In genomic region chr15:57551717-57552677, GRCh38 we compare ENCODE assay signal across 10 cellular contexts. TPM values are rescaled to one million over a fixed set of nuclear protein-coding genes. Genes with fewer than 3 reads are reported as not detected.
A peak's percentile ranks its signal among the peaks of the same experiment; 100 is the strongest.
DNase-seq lines count a peak whose midpoint lies in the region; ATAC-seq and TF ChIP-seq lines count a peak whose summit lies in the region.
"Had no signal": no experiment of that assay in that cellular context is flagged by ENCODE, and none has a peak within 500 bp of the region (broad histone marks: within the 10 kb centered on the region; RNA-seq: fewer than 3 reads in every experiment).

No MANE protein-coding gene starts in this region.

- WGBS in esophagus squamous epithelium, 2 donors, result 52 to 64% methylated on average over 13 to 16 of the region's 16 CpGs

- H3K9me3 Mint-ChIP-seq in Caco-2 (ENCODE audit: unreplicated experiment), result no peaks in the 10 kb centered on the region
- no peaks in the 10 kb centered on the region for H3K9me3 Mint-ChIP-seq in neural progenitor cell
- no peaks in the 10 kb centered on the region for H3K9me3 Mint-ChIP-seq in activated CD4-positive, alpha-beta T cell treated with anti-CD3 and anti-CD28 coated beads, Interleukin-2, amount 10 ng/mL, durations not matched to agents 7 days and 5 days
- H3K9me3 Mint-ChIP-seq in stimulated activated naive CD8-positive, alpha-beta T cell treated with anti-CD3 and anti-CD28 coated beads, Interleukin-15, amount 100 ng/mL, for 72 hours, result no peaks in the 10 kb centered on the region
- H3K9me3 Mint-ChIP-seq: neural crest cell had no signal

- intact Hi-C loops in Caco-2 (cut with micrococcal nuclease; ENCODE audit: unreplicated experiment), result no loop called here
- intact Hi-C loops in PC-3 (cut with micrococcal nuclease), result no loop called here
- intact Hi-C loops in esophagus squamous epithelium (cut with DNase I), result no loop called here

- H3K36me3 ChIP-seq in Caco-2 (ENCODE audit: control insufficient read depth, insufficient read depth, low read length) (no peaks in the 10 kb centered on the region), PC-3 (ENCODE audit: low read depth, low read length) (no peaks in the 10 kb centered on the region), esophagus squamous epithelium (no peaks in the 10 kb centered on the region), neural progenitor cell (no peaks in the 10 kb centered on the region)

- H3K27me3 Mint-ChIP-seq in Caco-2 (ENCODE audit: insufficient read depth, unreplicated experiment) (no peaks in the 10 kb centered on the region), neural progenitor cell (ENCODE audit: insufficient read depth, low read depth) (peaks cover 2% of the 10 kb centered on the region)
- H3K27me3 Mint-ChIP-seq in activated CD4-positive, alpha-beta T cell treated with anti-CD3 and anti-CD28 coated beads, Interleukin-2, amount 10 ng/mL, durations not matched to agents 7 days and 5 days, result no peaks in the 10 kb centered on the region
- H3K27me3 Mint-ChIP-seq in stimulated activated naive CD8-positive, alpha-beta T cell treated with anti-CD3 and anti-CD28 coated beads, Interleukin-15, amount 100 ng/mL, for 72 hours, result peaks cover 7% of the 10 kb centered on the region
- H3K27me3 Mint-ChIP-seq: activated naive CD8-positive, alpha-beta T cell had no signal

- H3K4me1 ChIP-seq in Caco-2, result peaks cover 74% of the 10 kb centered on the region
- H3K4me1 ChIP-seq in PC-3 (ENCODE audit: insufficient read depth, low read length), result peaks cover 28% of the 10 kb centered on the region
- H3K4me1 ChIP-seq in esophagus squamous epithelium, result peaks cover 6 to 39% (median 15%) of the 10 kb centered on the region in 3 donors
- H3K4me1 ChIP-seq in neural progenitor cell, result peaks cover 34% of the 10 kb centered on the region

- H4K20me1 ChIP-seq in PC-3 (ENCODE audit: low read length) (no peaks in the 10 kb centered on the region), neural progenitor cell (ENCODE audit: low read depth) (no peaks in the 10 kb centered on the region)

- H3K9me3 ChIP-seq in Caco-2, result no peaks in the 10 kb centered on the region
- H3K9me3 ChIP-seq in PC-3 (ENCODE audit: low read length), result no peaks in the 10 kb centered on the region
- no peaks in the 10 kb centered on the region for H3K9me3 ChIP-seq in esophagus squamous epithelium
- H3K9me3 ChIP-seq in neural progenitor cell (ENCODE audit: low read depth), result no peaks in the 10 kb centered on the region

- peak overlapping the region; percentile 92 for H3K27ac Mint-ChIP-seq in Caco-2 (ENCODE audit: unreplicated experiment)
- peak overlapping the region; percentile 38 for H3K27ac Mint-ChIP-seq in neural progenitor cell
- H3K27ac Mint-ChIP-seq in activated CD4-positive, alpha-beta T cell treated with anti-CD3 and anti-CD28 coated beads, Interleukin-2, amount 10 ng/mL, durations not matched to agents 7 days and 5 days, result no peak overlapping the region
- peak overlapping the region in 1 of 2 donors; percentile 20 for H3K27ac Mint-ChIP-seq in stimulated activated naive CD8-positive, alpha-beta T cell treated with anti-CD3 and anti-CD28 coated beads, Interleukin-15, amount 100 ng/mL, for 72 hours
- H3K27ac Mint-ChIP-seq: activated naive CD8-positive, alpha-beta T cell had no signal

- CTCF ChIA-PET in Caco-2 (lab: Charles Lee) (interaction anchor here (0.6 to 3.7 kb wide), 10 partner anchors 8 to 438 kb away, joined by 3 to 20 read pairs (median 4); no protein-coding TSS in a partner anchor), PC-3 (lab: Charles Lee) (interaction anchor here (1.0 kb wide), 2 partner anchors 10 kb away, joined by 4 to 5 read pairs; no protein-coding TSS in a partner anchor)
- CTCF ChIA-PET in activated CD4-positive, alpha-beta T cell treated with anti-CD3 and anti-CD28 coated beads, Interleukin-2, amount 10 ng/mL, durations not matched to agents 7 days and 5 days (lab: Charles Lee), result interaction anchor here (1.0 kb wide), 1 partner anchor 9 kb away, joined by 4 read pairs; no protein-coding TSS in a partner anchor

- H3K36me3 Mint-ChIP-seq in Caco-2 (ENCODE audit: insufficient read depth, unreplicated experiment) (peaks cover 19% of the 10 kb centered on the region), neural progenitor cell (no peaks in the 10 kb centered on the region)
- H3K36me3 Mint-ChIP-seq in activated CD4-positive, alpha-beta T cell treated with anti-CD3 and anti-CD28 coated beads, Interleukin-2, amount 10 ng/mL, durations not matched to agents 7 days and 5 days (ENCODE audit: low read depth), result no peaks in the 10 kb centered on the region
- H3K36me3 Mint-ChIP-seq: activated naive CD8-positive, alpha-beta T cell had no signal

- no peak for TF ChIP-seq POLR2A in esophagus squamous epithelium (IDR thresholded peaks at IDR 0.05)

- H3K4me1 Mint-ChIP-seq in Caco-2 (ENCODE audit: low read depth, unreplicated experiment) (peaks cover 53% of the 10 kb centered on the region), neural progenitor cell (peaks cover 52% of the 10 kb centered on the region)
- no peaks in the 10 kb centered on the region for H3K4me1 Mint-ChIP-seq in activated CD4-positive, alpha-beta T cell treated with anti-CD3 and anti-CD28 coated beads, Interleukin-2, amount 10 ng/mL, durations not matched to agents 7 days and 5 days
- no peaks in the 10 kb centered on the region for H3K4me1 Mint-ChIP-seq in stimulated activated naive CD8-positive, alpha-beta T cell treated with anti-CD3 and anti-CD28 coated beads, Interleukin-15, amount 100 ng/mL, for 72 hours

- peak; percentile 84 to 92 for DNase-seq in Caco-2
- peak; percentile 90 for DNase-seq in PC-3
- DNase-seq in esophagus squamous epithelium (lab: John Stamatoyannopoulos, UW), result no peak
- DNase-seq in neural progenitor cell (ENCODE audit: low spot score), result peak; percentile 82
- DNase-seq in activated CD4-positive, alpha-beta T cell treated with anti-CD3 and anti-CD28 coated beads, Interleukin-2, amount 10 ng/mL, durations not matched to agents 7 days and 5 days, result no peak
- no peak for DNase-seq in stimulated activated naive CD8-positive, alpha-beta T cell treated with anti-CD3 and anti-CD28 coated beads, Interleukin-15, amount 100 ng/mL, for 72 hours

- H3K9ac ChIP-seq in PC-3 (ENCODE audit: low read length) (no peak overlapping the region), neural progenitor cell (no peak overlapping the region)

- ATAC-seq in PC-3 (peak; percentile 94), GM18502 (IDR thresholded peaks at IDR 0.05; ENCODE audit: poor library complexity, unreplicated experiment) (no peak), HG02642 (IDR thresholded peaks at IDR 0.05; ENCODE audit: poor library complexity, unreplicated experiment) (no peak)
- ATAC-seq in stimulated activated naive CD8-positive, alpha-beta T cell treated with anti-CD3 and anti-CD28 coated beads, Interleukin-15, amount 100 ng/mL, for 72 hours, result no peak

- H3K79me2 ChIP-seq in PC-3 (ENCODE audit: low read length) (no peaks in the 10 kb centered on the region), neural progenitor cell (ENCODE audit: low read depth) (no peaks in the 10 kb centered on the region)

- TF ChIP-seq CTCF in Caco-2 (IDR thresholded peaks at IDR 0.05; ENCODE audit: insufficient read depth in 1 of 2, low read depth in 1 of 2, low read length in 1 of 2, severe bottlenecking in 1 of 2, unreplicated experiment in 1 of 2) (no peak), PC-3 (conservative IDR thresholded peaks at IDR 0.05; ENCODE audit: low read depth, low read length) (no peak), esophagus squamous epithelium (IDR thresholded peaks at IDR 0.05) (no peak), neural progenitor cell (IDR thresholded peaks at IDR 0.05) (no peak)

- TSS peak; percentile 89 for BruUV-seq in Caco-2 (replicated peaks; lab: Mats Ljungman, UMichigan)
- BruUV-seq in PC-3 (replicated peaks; lab: Mats Ljungman, UMichigan), result TSS peak; percentile 39

- peak overlapping the region; percentile 69 for H3K4me2 ChIP-seq in PC-3 (ENCODE audit: low read length)
- peak overlapping the region; percentile 31 for H3K4me2 ChIP-seq in neural progenitor cell

- H3K4me3 Mint-ChIP-seq in Caco-2 (ENCODE audit: unreplicated experiment) (peak overlapping the region; percentile 64), neural progenitor cell (no peak overlapping the region)
- H3K4me3 Mint-ChIP-seq in activated CD4-positive, alpha-beta T cell treated with anti-CD3 and anti-CD28 coated beads, Interleukin-2, amount 10 ng/mL, durations not matched to agents 7 days and 5 days, result no peak overlapping the region
- no peak overlapping the region for H3K4me3 Mint-ChIP-seq in stimulated activated naive CD8-positive, alpha-beta T cell treated with anti-CD3 and anti-CD28 coated beads, Interleukin-15, amount 100 ng/mL, for 72 hours
- H3K4me3 Mint-ChIP-seq: activated naive CD8-positive, alpha-beta T cell; neural crest cell had no signal

- POLR2A ChIA-PET in Caco-2 (lab: Charles Lee) (interaction anchor here (0.6 to 1.9 kb wide), 3 partner anchors 46 to 1088 kb away, joined by 3 to 5 read pairs (median 3); partner anchors contain the start of gene POLR2M), PC-3 (lab: Charles Lee; ENCODE audit: unreplicated experiment) (no interaction called here)
- POLR2A ChIA-PET in activated CD4-positive, alpha-beta T cell treated with anti-CD3 and anti-CD28 coated beads, Interleukin-2, amount 10 ng/mL, durations not matched to agents 7 days and 5 days (lab: Charles Lee), result no interaction called here

- H3F3A ChIP-seq in PC-3 (ENCODE audit: low read length, unreplicated experiment) (no peaks in the 10 kb centered on the region), neural progenitor cell (ENCODE audit: low read depth) (peaks cover 19% of the 10 kb centered on the region)

- H2AFZ ChIP-seq in PC-3 (ENCODE audit: low read length) (peak overlapping the region; percentile 42), neural progenitor cell (replicated peaks) (peak overlapping the region; percentile 5)

- H3K27me3 ChIP-seq in Caco-2 (replicated peaks; ENCODE audit: control insufficient read depth, insufficient read depth, low read length) (no peaks in the 10 kb centered on the region), PC-3 (ENCODE audit: low read length) (no peaks in the 10 kb centered on the region), esophagus squamous epithelium (no peaks in the 10 kb centered on the region), neural progenitor cell (no peaks in the 10 kb centered on the region)

- H3K4me3 ChIP-seq in Caco-2 (ENCODE audit: low read depth, low read length) (peak overlapping the region; percentile 8; the same call in 1 of the 2 replicates), PC-3 (ENCODE audit: low read length) (peak overlapping the region; percentile 5; the same call in 1 of the 2 replicates), esophagus squamous epithelium (no peak overlapping the region), neural progenitor cell (no peak overlapping the region)

- H3K9me2 ChIP-seq in PC-3 (replicated peaks; ENCODE audit: low read length), result no peaks in the 10 kb centered on the region

- H3K27ac ChIP-seq in PC-3 (ENCODE audit: low read length) (peak overlapping the region; percentile 68), esophagus squamous epithelium (peak overlapping the region in 3 of 4 donors; percentile 35 to 69 (median 38)), neural progenitor cell (peak overlapping the region; percentile 46)

RNA-seq across cellular contexts. Expression of gene MYZAP, which starts 39.7 kb away (rescaled TPM):
- total RNA-seq in Caco-2 (2022), result 4.3 and 6.4 TPM in 2 replicates
- 3.5 and 6.0 TPM in 2 replicates for total RNA-seq in PC-3 (2014; rRNA removed)
- 10 to 100 TPM; 21.2 to 36.0 (median 26.5) TPM for total RNA-seq in esophagus squamous epithelium
- total RNA-seq in neural progenitor cell (ENCODE audit: low replicate concordance), result 0.09 TPM in 1 of 2 replicates, not detected in the other
- total RNA-seq in activated CD4-positive, alpha-beta T cell treated with anti-CD3 and anti-CD28 coated beads, Interleukin-2, amount 10 ng/mL, durations not matched to agents 7 days and 5 days, result not detected

Comparison
In these comparisons a context has a peak if more than half of its experiments do, and no peak if none do; other contexts are left out.
1. DNase-seq: peak in Caco-2 (2 of 2), PC-3 (single experiment) and neural progenitor cell (single experiment); none in esophagus squamous epithelium (single experiment), activated CD4-positive, alpha-beta T cell treated with anti-CD3 and anti-CD28 coated beads, Interleukin-2, amount 10 ng/mL, durations not matched to agents 7 days and 5 days (single experiment) and stimulated activated naive CD8-positive, alpha-beta T cell treated with anti-CD3 and anti-CD28 coated beads, Interleukin-15, amount 100 ng/mL, for 72 hours (0 of 2).
2. H3K4me3 ChIP-seq: peak in Caco-2 (single experiment) and PC-3 (single experiment); none in esophagus squamous epithelium (0 of 4) and neural progenitor cell (single experiment).
3. Peak in every context shown above with its lines, with median percentiles within 50 percentile points of each other: H3K27ac ChIP-seq.